In the genomic region with DNA sequence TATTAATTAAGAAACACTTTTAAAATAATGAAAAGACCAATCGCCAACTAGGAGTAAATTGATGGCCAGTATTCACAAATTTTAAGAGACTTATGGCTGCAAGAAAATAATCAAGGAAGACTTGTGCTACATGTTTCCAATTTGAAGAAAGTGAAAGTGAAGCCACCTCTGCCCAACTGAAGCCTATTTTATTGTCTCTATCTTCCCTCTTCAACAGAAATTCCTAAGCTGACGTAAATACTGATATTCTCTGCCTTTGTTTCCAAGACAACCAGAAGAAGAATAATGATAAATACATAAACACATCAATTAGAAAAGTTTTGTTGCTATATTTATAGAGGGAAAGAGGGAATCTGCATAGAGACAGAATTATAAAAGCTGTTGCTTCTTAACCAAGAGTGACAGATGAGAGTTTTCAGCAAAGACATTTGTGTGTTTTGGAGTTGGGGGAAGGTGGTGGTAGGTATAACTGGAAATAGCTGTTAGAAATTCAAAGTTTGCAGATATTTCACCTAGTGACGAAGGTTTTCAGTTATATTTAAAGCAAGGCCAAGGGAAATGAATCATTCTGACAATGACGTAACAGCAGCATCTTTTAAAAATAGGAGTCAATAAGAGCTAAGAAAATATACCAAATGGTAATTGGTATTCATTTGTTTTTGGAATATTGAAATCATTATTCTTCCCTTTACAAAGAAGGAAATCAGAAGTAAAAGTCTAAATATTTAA, we compare ENCODE assay signal across 15 cellular contexts.
DNase-seq lines count a peak whose midpoint lies in the region; ATAC-seq and TF ChIP-seq lines count a peak whose summit lies in the region.
"Had no signal": no experiment of that assay in that cellular context is flagged by ENCODE, and none has a peak within 500 bp of the region (broad histone marks: within the 10 kb centered on the region; RNA-seq: fewer than 3 reads in every experiment).

No MANE protein-coding gene starts in this region.

- H3K4me3 Mint-ChIP-seq in HFFc6 = peak overlapping the region; percentile 58

- TF ChIP-seq CTCF in AG10803 (conservative IDR thresholded peaks at IDR 0.05; ENCODE audit: low read length) (no peak), HFFc6 (IDR thresholded peaks at IDR 0.05) (no peak)

- H3K36me3 Mint-ChIP-seq in HFFc6 (ENCODE audit: low read depth) = no peaks in the 10 kb centered on the region

- H3K4me1 Mint-ChIP-seq in HFFc6 (ENCODE audit: low read depth) = peaks cover 10% of the 10 kb centered on the region; the same call in 1 of the 2 replicates

- ATAC-seq in GM18907 (IDR thresholded peaks at IDR 0.05; ENCODE audit: unreplicated experiment) = no peak

- no peaks in the 10 kb centered on the region for H3K27me3 Mint-ChIP-seq in HFFc6 (ENCODE audit: insufficient read depth)

- H3K27ac Mint-ChIP-seq in HFFc6 = peak overlapping the region; percentile 84
- H3K27ac Mint-ChIP-seq: activated T-helper 2 cell treated with anti-CD3 and anti-CD28 coated beads, Interferon-gamma antibody, Interleukin-2, Interleukin-4, amounts not matched to agents 10 μg/mL and 5 μg/mL and 100 μg/mL, durations not matched to agents 14 hours and 24 hours and 36 hours had no signal

- H3K9me3 Mint-ChIP-seq in HFFc6 = peaks cover 9% of the 10 kb centered on the region

- DNase-seq in AG10803 (ENCODE audit: low read depth) (peak; percentile 33), HFFc6 (no peak), RPMI7951 (ENCODE audit: low read depth) (peak; percentile 29), fibroblast of peridontal ligament (ENCODE audit: extremely low read depth) (peak; percentile 82), NCI-H1436 treated with DMSO at 0.1 percent for 48 hours (lab: John Stamatoyannopoulos, UW) (no peak), NCI-H1105 (lab: John Stamatoyannopoulos, UW) (no peak)
- DNase-seq in activated CD4-positive, alpha-beta T cell treated with anti-CD3 and anti-CD28 coated beads for 48 hours = no peak
- DNase-seq: activated CD4-positive, alpha-beta T cell treated with anti-CD3 and anti-CD28 coated beads, Interleukin-2, amount 50 U/mL, for 4 hours; effector CD4-positive, alpha-beta T cell; NCI-H1417 treated with DMSO at 0.1 percent for 48 hours; NCI-H446 treated with DMSO at 0.1 percent for 48 hours; T-helper 2 cell had no signal

- H3K4me3 ChIP-seq in AG10803 (ENCODE audit: low read length) = no peak overlapping the region
- H3K4me3 ChIP-seq: ascending aorta had no signal

Comparison
In these comparisons a context has a peak if more than half of its experiments do, and no peak if none do; other contexts are left out.
1. DNase-seq: peak in AG10803 (single experiment), RPMI7951 (single experiment) and fibroblast of peridontal ligament (single experiment); none in HFFc6 (single experiment), activated CD4-positive, alpha-beta T cell treated with anti-CD3 and anti-CD28 coated beads for 48 hours (single experiment), NCI-H1436 treated with DMSO at 0.1 percent for 48 hours (single experiment) and NCI-H1105 (single experiment).